Comparison of ENCODE assay signal across 26 cellular contexts in genomic region chr2:234910186-234910679, GRCh38. TPM values are rescaled to one million over a fixed set of nuclear protein-coding genes. Genes with fewer than 3 reads are reported as not detected.
"Had no signal": no experiment of that assay in that cellular context is flagged by ENCODE, and none has a peak within 500 bp of the region (broad histone marks: within the 10 kb centered on the region; RNA-seq: fewer than 3 reads in every experiment).

No MANE protein-coding gene starts in this region.

- H3K27me3 ChIP-seq: esophagus muscularis mucosa, foreskin keratinocyte, suprapubic skin, tibial artery, upper lobe of right lung had no signal

- H3K9me3 ChIP-seq: esophagus muscularis mucosa, left ventricle myocardium inferior, mucosa of descending colon, suprapubic skin, tibial artery, upper lobe of right lung had no signal

- H3K36me3 Mint-ChIP-seq: activated CD8-positive, alpha-beta memory T cell treated with anti-CD3 and anti-CD28 coated beads, Interleukin-2, amount 10 ng/mL, durations not matched to agents 7 days and 5 days; activated naive CD4-positive, alpha-beta T cell treated with anti-CD3 and anti-CD28 coated beads, Interleukin-2, amount 50 U/mL, for 24 hours; natural killer cell treated with Interleukin-12 subunit alpha and Interleukin-12 subunit beta and Interleukin-15 and Interleukin-18, amount 100 ng/mL, for 72 hours had no signal

- H3K36me3 ChIP-seq: esophagus muscularis mucosa, left ventricle myocardium inferior, suprapubic skin, tibial artery, upper lobe of right lung, WERI-Rb-1 had no signal

- H3K4me3 ChIP-seq: esophagus muscularis mucosa, left ventricle myocardium inferior, lung, mucosa of descending colon, suprapubic skin, tibial artery, upper lobe of right lung had no signal

- H3K27ac ChIP-seq: esophagus muscularis mucosa, foreskin keratinocyte, left ventricle myocardium inferior, suprapubic skin, tibial artery, upper lobe of right lung, WERI-Rb-1 had no signal

- H3K4me1 Mint-ChIP-seq: activated CD4-positive, alpha-beta memory T cell treated with anti-CD3 and anti-CD28 coated beads, Interleukin-2, amount 10 ng/mL, durations not matched to agents 7 days and 5 days; activated CD4-positive, alpha-beta T cell treated with anti-CD3 and anti-CD28 coated beads, Interleukin-2, amount 10 ng/mL, durations not matched to agents 7 days and 5 days; activated naive CD4-positive, alpha-beta T cell treated with anti-CD3 and anti-CD28 coated beads, Interleukin-2, amount 50 U/mL, for 24 hours; T-helper 17 cell had no signal

- H3K27me3 Mint-ChIP-seq: activated CD4-positive, alpha-beta T cell treated with anti-CD3 and anti-CD28 coated beads, Interleukin-2, amount 10 ng/mL, durations not matched to agents 7 days and 5 days; activated CD8-positive, alpha-beta memory T cell treated with anti-CD3 and anti-CD28 coated beads, Interleukin-2, amount 10 ng/mL, durations not matched to agents 7 days and 5 days; activated naive CD4-positive, alpha-beta T cell treated with anti-CD3 and anti-CD28 coated beads, Interleukin-2, amount 50 U/mL, for 24 hours; dendritic cell treated with granulocyte-macrophage colony-stimulating factor and Interleukin-4, amounts not matched to agents 40 ng/mL and 50 ng/mL, for 4 days had no signal

- ATAC-seq: activated CD4-positive, CD25-positive, alpha-beta regulatory T cell treated with anti-CD3 and anti-CD28 coated beads, Interleukin-2, amount 50 U/mL, for 24 hours; activated CD8-positive, alpha-beta memory T cell treated with anti-CD3 and anti-CD28 coated beads, Interleukin-2, amount 10 ng/mL, durations not matched to agents 7 days and 5 days; foreskin keratinocyte; mucosa of descending colon; natural killer cell treated with Interleukin-12 subunit alpha and Interleukin-12 subunit beta and Interleukin-15 and Interleukin-18, amount 100 ng/mL, for 72 hours; right cardiac atrium; T-helper 17 cell; upper lobe of right lung had no signal

- H3K27ac Mint-ChIP-seq: activated CD4-positive, alpha-beta memory T cell treated with anti-CD3 and anti-CD28 coated beads, Interleukin-2, amount 10 ng/mL, durations not matched to agents 7 days and 5 days; activated CD4-positive, alpha-beta T cell treated with anti-CD3 and anti-CD28 coated beads, Interleukin-2, amount 10 ng/mL, durations not matched to agents 7 days and 5 days; activated CD8-positive, alpha-beta memory T cell treated with anti-CD3 and anti-CD28 coated beads, Interleukin-2, amount 10 ng/mL, durations not matched to agents 7 days and 5 days; activated naive CD4-positive, alpha-beta T cell treated with anti-CD3 and anti-CD28 coated beads, Interleukin-2, amount 50 U/mL, for 24 hours; activated T-helper 2 cell treated with anti-CD3 and anti-CD28 coated beads, Interferon-gamma antibody, Interleukin-2, Interleukin-4, amounts not matched to agents 10 μg/mL and 5 μg/mL and 100 μg/mL, durations not matched to agents 14 hours and 24 hours and 36 hours; dendritic cell treated with granulocyte-macrophage colony-stimulating factor and Interleukin-4, amounts not matched to agents 40 ng/mL and 50 ng/mL, for 4 days; natural killer cell treated with Interleukin-12 subunit alpha and Interleukin-12 subunit beta and Interleukin-15 and Interleukin-18, amount 100 ng/mL, for 72 hours; T-helper 17 cell had no signal

- H3K4me3 Mint-ChIP-seq: activated CD4-positive, alpha-beta memory T cell treated with anti-CD3 and anti-CD28 coated beads, Interleukin-2, amount 10 ng/mL, durations not matched to agents 7 days and 5 days; activated CD4-positive, alpha-beta T cell treated with anti-CD3 and anti-CD28 coated beads, Interleukin-2, amount 10 ng/mL, durations not matched to agents 7 days and 5 days; activated CD8-positive, alpha-beta memory T cell treated with anti-CD3 and anti-CD28 coated beads, Interleukin-2, amount 10 ng/mL, durations not matched to agents 7 days and 5 days; activated naive CD4-positive, alpha-beta T cell treated with anti-CD3 and anti-CD28 coated beads, Interleukin-2, amount 50 U/mL, for 24 hours; central memory CD8-positive, alpha-beta T cell; dendritic cell treated with granulocyte-macrophage colony-stimulating factor and Interleukin-4, amounts not matched to agents 40 ng/mL and 50 ng/mL, for 4 days; natural killer cell treated with Interleukin-12 subunit alpha and Interleukin-12 subunit beta and Interleukin-15 and Interleukin-18, amount 100 ng/mL, for 72 hours; T-helper 17 cell had no signal

- DNase-seq: activated CD4-positive, alpha-beta memory T cell treated with anti-CD3 and anti-CD28 coated beads, Interleukin-2, amount 10 ng/mL, durations not matched to agents 7 days and 5 days; activated CD4-positive, alpha-beta T cell treated with anti-CD3 and anti-CD28 coated beads, Interleukin-2, amount 10 ng/mL, durations not matched to agents 7 days and 5 days; activated CD8-positive, alpha-beta memory T cell treated with anti-CD3 and anti-CD28 coated beads, Interleukin-2, amount 10 ng/mL, durations not matched to agents 7 days and 5 days; activated T-cell treated with anti-CD3 and anti-CD28 coated beads, Interleukin-2, amount 50 U/mL, for 48 hours; anterior cingulate cortex; foreskin keratinocyte; left ventricle myocardium inferior; mesendoderm; mucosa of descending colon; posterior cingulate gyrus; right cardiac atrium; stimulated activated CD4-positive, alpha-beta T cell treated with anti-CD3 and anti-CD28 coated beads, Interleukin-4, amount 100 ng/mL, for 1 hour; T-helper 17 cell; T1000; tibial artery; upper lobe of right lung; WERI-Rb-1 had no signal

- H3K9me3 Mint-ChIP-seq: activated CD4-positive, alpha-beta memory T cell treated with anti-CD3 and anti-CD28 coated beads, Interleukin-2, amount 10 ng/mL, durations not matched to agents 7 days and 5 days; activated CD4-positive, alpha-beta T cell treated with anti-CD3 and anti-CD28 coated beads, Interleukin-2, amount 10 ng/mL, durations not matched to agents 7 days and 5 days; activated naive CD4-positive, alpha-beta T cell treated with anti-CD3 and anti-CD28 coated beads, Interleukin-2, amount 50 U/mL, for 24 hours; activated T-helper 2 cell treated with anti-CD3 and anti-CD28 coated beads, Interferon-gamma antibody, Interleukin-2, Interleukin-4, amounts not matched to agents 10 μg/mL and 5 μg/mL and 100 μg/mL, durations not matched to agents 14 hours and 24 hours and 36 hours; central memory CD8-positive, alpha-beta T cell; dendritic cell treated with granulocyte-macrophage colony-stimulating factor and Interleukin-4, amounts not matched to agents 40 ng/mL and 50 ng/mL, for 4 days; natural killer cell treated with Interleukin-12 subunit alpha and Interleukin-12 subunit beta and Interleukin-15 and Interleukin-18, amount 100 ng/mL, for 72 hours had no signal

- H3K4me1 ChIP-seq: esophagus muscularis mucosa, foreskin keratinocyte, left ventricle myocardium inferior, suprapubic skin, tibial artery, upper lobe of right lung had no signal

RNA-seq across cellular contexts. Expression of gene SH3BP4, which starts 41.6 kb away (rescaled TPM):
- total RNA-seq: activated CD4-positive, alpha-beta T cell treated with anti-CD3 and anti-CD28 coated beads, Interleukin-2, amount 10 ng/mL, durations not matched to agents 7 days and 5 days; natural killer cell treated with Interleukin-12 subunit alpha and Interleukin-12 subunit beta and Interleukin-15 and Interleukin-18, amount 100 ng/mL, for 72 hours had no signal
